Comparison of ENCODE assay signal across 12 cellular contexts in the genomic region with DNA sequence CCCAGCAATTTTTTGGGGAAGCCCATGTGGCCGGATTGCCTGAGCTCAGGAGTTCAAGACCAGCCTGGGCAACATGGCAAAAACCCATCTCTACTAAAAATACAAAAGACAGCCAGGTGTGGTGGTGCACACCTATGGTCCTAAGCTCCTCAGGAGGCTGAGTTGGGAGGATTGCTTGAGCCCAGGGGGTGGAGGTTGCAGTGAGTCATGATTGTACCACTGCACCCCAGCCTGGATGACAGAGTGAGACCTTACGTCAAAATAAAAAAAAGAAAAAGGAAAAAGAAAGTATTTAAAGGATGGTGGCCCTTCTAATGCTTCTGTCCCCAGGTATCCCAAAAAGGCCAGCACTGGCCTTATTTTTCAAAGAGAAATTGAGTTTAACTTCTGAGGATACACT. TPM values are rescaled to one million over a fixed set of nuclear protein-coding genes. Genes with fewer than 3 reads are reported as not detected.
DNase-seq lines count a peak whose midpoint lies in the region; ATAC-seq and TF ChIP-seq lines count a peak whose summit lies in the region.
"Had no signal": no experiment of that assay in that cellular context is flagged by ENCODE, and none has a peak within 500 bp of the region (broad histone marks: within the 10 kb centered on the region; RNA-seq: fewer than 3 reads in every experiment).

No MANE protein-coding gene starts in this region.

- intact Hi-C loops in Calu3 (cut with micrococcal nuclease; ENCODE audit: unreplicated experiment), result no loop called here
- intact Hi-C loops in vagina (cut with DNase I), result no loop called here

- CTCF ChIA-PET in Calu3 (lab: Charles Lee), result interaction anchor here (3.2 kb wide), 1 partner anchor 7 kb away, joined by 28 read pairs; no protein-coding TSS in a partner anchor

- peak overlapping the region; percentile 74 for H3K4me3 Mint-ChIP-seq in Calu3 (ENCODE audit: low read depth, unreplicated experiment)
- H3K4me3 Mint-ChIP-seq in activated naive CD8-positive, alpha-beta T cell, result peak overlapping the region; percentile 91
- peak overlapping the region; percentile 81 for H3K4me3 Mint-ChIP-seq in natural killer cell treated with Interleukin-12 subunit alpha and Interleukin-12 subunit beta and Interleukin-15 and Interleukin-18, amount 100 ng/mL, for 72 hours

- H3K9me3 ChIP-seq in KOPT-K1 (ENCODE audit: insufficient read depth, low read length, poor library complexity, severe bottlenecking) (no peaks in the 10 kb centered on the region), vagina (no peaks in the 10 kb centered on the region)

- peaks cover 66% of the 10 kb centered on the region for H3K36me3 Mint-ChIP-seq in Calu3 (ENCODE audit: insufficient read depth, unreplicated experiment)
- H3K36me3 Mint-ChIP-seq in activated naive CD8-positive, alpha-beta T cell, result peaks cover 2% of the 10 kb centered on the region
- H3K36me3 Mint-ChIP-seq in natural killer cell treated with Interleukin-12 subunit alpha and Interleukin-12 subunit beta and Interleukin-15 and Interleukin-18, amount 100 ng/mL, for 72 hours, result peaks cover 9% of the 10 kb centered on the region

- DNase-seq in Calu3 (no peak), NK-92 (lab: John Stamatoyannopoulos, UW; ENCODE audit: unreplicated experiment) (no peak), COR-L47 (lab: John Stamatoyannopoulos, UW) (no peak), vagina (ENCODE audit: extremely low spot score in 2 of 2) (no peak)
- no peak for DNase-seq in natural killer cell treated with Interleukin-12 subunit alpha and Interleukin-12 subunit beta and Interleukin-15 and Interleukin-18, amount 100 ng/mL, for 72 hours (ENCODE audit: low spot score)
- DNase-seq: foreskin keratinocyte, left ventricle myocardium superior, NCI-H1694 treated with DMSO at 0.1 percent for 48 hours had no signal

- H3K36me3 ChIP-seq in KOPT-K1 (ENCODE audit: insufficient read depth, low read length) (peaks cover 41% of the 10 kb centered on the region), vagina (peaks cover 0 to 17% of the 10 kb centered on the region in 2 donors)

- H3K4me3 ChIP-seq in vagina, result no peak overlapping the region

- H3K4me1 ChIP-seq in vagina, result peaks cover 33% of the 10 kb centered on the region

- BruUV-seq in Calu3 (replicated peaks; lab: Mats Ljungman, UMichigan), result TSS peak; percentile 47

- peak; percentile 6 to 54 for ATAC-seq in natural killer cell treated with Interleukin-12 subunit alpha and Interleukin-12 subunit beta and Interleukin-15 and Interleukin-18, amount 100 ng/mL, for 72 hours
- no peak for ATAC-seq in GM21447 (IDR thresholded peaks at IDR 0.05; ENCODE audit: unreplicated experiment)
- ATAC-seq: foreskin keratinocyte, HCT116 had no signal

- no peaks in the 10 kb centered on the region for H3K27me3 Mint-ChIP-seq in Calu3 (ENCODE audit: unreplicated experiment)
- no peaks in the 10 kb centered on the region for H3K27me3 Mint-ChIP-seq in activated naive CD8-positive, alpha-beta T cell
- H3K27me3 Mint-ChIP-seq in natural killer cell treated with Interleukin-12 subunit alpha and Interleukin-12 subunit beta and Interleukin-15 and Interleukin-18, amount 100 ng/mL, for 72 hours, result peaks cover 6% of the 10 kb centered on the region in 2 donors

- peak overlapping the region; percentile 84 for H3K27ac ChIP-seq in KOPT-K1 (ENCODE audit: low read depth, low read length, poor library complexity, severe bottlenecking)
- no peak overlapping the region for H3K27ac ChIP-seq in vagina
- H3K27ac ChIP-seq: foreskin keratinocyte had no signal

- no peak for TF ChIP-seq CTCF in Calu3 (IDR thresholded peaks at IDR 0.05; ENCODE audit: unreplicated experiment)
- no peak for TF ChIP-seq CTCF in vagina (IDR thresholded peaks at IDR 0.05)

- no peaks in the 10 kb centered on the region for H3K27me3 ChIP-seq in vagina
- H3K27me3 ChIP-seq: foreskin keratinocyte had no signal

- no peak for TF ChIP-seq POLR2A in vagina (IDR thresholded peaks at IDR 0.05)

- H3K9me3 Mint-ChIP-seq in Calu3 (ENCODE audit: low read depth, unreplicated experiment), result no peaks in the 10 kb centered on the region
- no peaks in the 10 kb centered on the region for H3K9me3 Mint-ChIP-seq in activated naive CD8-positive, alpha-beta T cell (ENCODE audit: low read depth)
- H3K9me3 Mint-ChIP-seq in natural killer cell treated with Interleukin-12 subunit alpha and Interleukin-12 subunit beta and Interleukin-15 and Interleukin-18, amount 100 ng/mL, for 72 hours, result no peaks in the 10 kb centered on the region

- H3K27ac Mint-ChIP-seq in Calu3 (ENCODE audit: unreplicated experiment), result no peak overlapping the region
- H3K27ac Mint-ChIP-seq in activated naive CD8-positive, alpha-beta T cell, result peak overlapping the region; percentile 89
- H3K27ac Mint-ChIP-seq in natural killer cell treated with Interleukin-12 subunit alpha and Interleukin-12 subunit beta and Interleukin-15 and Interleukin-18, amount 100 ng/mL, for 72 hours, result peak overlapping the region; percentile 85 to 96

- H3K4me1 Mint-ChIP-seq in Calu3 (ENCODE audit: low read depth, unreplicated experiment), result peaks cover 45% of the 10 kb centered on the region
- H3K4me1 Mint-ChIP-seq in activated naive CD8-positive, alpha-beta T cell (ENCODE audit: low read depth), result peaks cover 75% of the 10 kb centered on the region
- peaks cover 54 to 63% of the 10 kb centered on the region in 2 donors for H3K4me1 Mint-ChIP-seq in natural killer cell treated with Interleukin-12 subunit alpha and Interleukin-12 subunit beta and Interleukin-15 and Interleukin-18, amount 100 ng/mL, for 72 hours (ENCODE audit: low read depth in 2 of 2)

RNA-seq across cellular contexts. Expression of gene IKBKE, which starts 1.7 kb away (rescaled TPM):
- 35.5 and 47.5 TPM in 2 replicates for total RNA-seq in Calu3 (2022)
- total RNA-seq in natural killer cell treated with Interleukin-12 subunit alpha and Interleukin-12 subunit beta and Interleukin-15 and Interleukin-18, amount 100 ng/mL, for 72 hours, result 10 to 100 TPM; 50.8 to 53.3 TPM
- 10.1 TPM for total RNA-seq in vagina

RNA-seq across cellular contexts. Expression of gene RASSF5, which starts 35.3 kb away (rescaled TPM):
- 6.1 and 6.5 TPM in 2 replicates for total RNA-seq in Calu3 (2022)
- total RNA-seq in natural killer cell treated with Interleukin-12 subunit alpha and Interleukin-12 subunit beta and Interleukin-15 and Interleukin-18, amount 100 ng/mL, for 72 hours, result 100 to 1,000 TPM; 178 to 260 TPM
- total RNA-seq in vagina, result 28.5 TPM
